10 cellular contexts compared by ENCODE assay signal in the genomic region with DNA sequence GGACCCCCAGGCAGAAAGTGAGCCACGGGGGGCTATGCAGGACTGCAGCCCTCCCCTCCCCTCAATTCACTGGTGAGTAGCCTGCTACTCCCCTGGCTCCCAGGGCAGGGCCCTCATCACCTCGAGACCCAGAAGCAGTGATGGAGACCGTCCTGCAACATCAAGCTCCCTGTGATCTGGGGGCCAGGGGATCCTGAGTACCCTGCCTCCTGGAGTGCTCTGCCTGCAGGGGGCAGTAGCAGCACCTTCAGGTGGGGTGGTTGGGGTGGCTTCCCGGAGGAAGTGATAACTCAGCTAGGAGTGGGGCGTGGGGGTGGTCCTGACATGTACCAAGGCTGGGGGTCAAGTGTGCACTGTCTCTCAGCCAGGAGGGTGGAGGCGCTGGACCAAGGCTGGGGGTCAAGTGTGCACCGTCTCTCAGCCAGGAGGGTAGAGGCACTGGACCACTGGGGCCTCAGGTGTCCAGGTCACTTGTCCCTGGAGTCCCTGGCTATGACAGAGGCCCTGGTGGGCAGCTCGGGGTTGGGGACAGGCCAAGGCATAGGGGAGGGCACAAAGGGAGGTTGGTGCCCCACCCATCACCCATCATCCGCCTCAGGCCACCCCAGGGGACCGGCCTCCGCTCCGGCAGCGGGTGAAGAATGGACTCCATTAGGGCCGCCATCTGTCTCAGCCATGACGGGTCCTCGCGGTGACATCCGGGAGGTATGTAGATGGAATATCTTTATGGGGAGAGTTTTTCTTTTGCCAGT. TPM values are rescaled to one million over a fixed set of nuclear protein-coding genes. Genes with fewer than 3 reads are reported as not detected.
DNase-seq lines count a peak whose midpoint lies in the region; ATAC-seq, FAIRE-seq and TF ChIP-seq lines count a peak whose summit lies in the region.
"Had no signal": no experiment of that assay in that cellular context is flagged by ENCODE, and none has a peak within 500 bp of the region (broad histone marks: within the 10 kb centered on the region; RNA-seq: fewer than 3 reads in every experiment).

No MANE protein-coding gene starts in this region.

- H3K36me3 ChIP-seq in KMS-11 (ENCODE audit: insufficient read depth) (no peaks in the 10 kb centered on the region), GM12878 (ENCODE audit: control insufficient read depth in 2 of 2, insufficient read depth in 2 of 2, low read length in 1 of 2) (no peaks in the 10 kb centered on the region), psoas muscle (ENCODE audit: insufficient read depth in 1 of 2, low read depth in 1 of 2) (no peaks in the 10 kb centered on the region)

- H3K27me3 ChIP-seq in KMS-11 (ENCODE audit: insufficient read depth, low read depth) (peaks cover 60% of the 10 kb centered on the region), GM12878 (replicated peaks in 1 of 2; ENCODE audit: control insufficient read depth in 2 of 2, insufficient read depth in 2 of 2, low read length in 1 of 2) (no peaks in the 10 kb centered on the region; a peak in 1 of 4 replicates), psoas muscle (ENCODE audit: insufficient read depth in 3 of 3, low read length in 2 of 3) (no peaks in the 10 kb centered on the region)

- H3K79me2 ChIP-seq in KMS-11 (ENCODE audit: insufficient read depth, low read depth) (no peaks in the 10 kb centered on the region), GM12878 (ENCODE audit: control insufficient read depth, insufficient read depth, low read length) (no peaks in the 10 kb centered on the region)
- H3K79me2 ChIP-seq: parathyroid adenoma had no signal

- no peak overlapping the region for H3K4me3 Mint-ChIP-seq in activated CD4-positive, alpha-beta T cell treated with anti-CD3 and anti-CD28 coated beads for 36 hours
- no peak overlapping the region for H3K4me3 Mint-ChIP-seq in naive thymus-derived CD8-positive, alpha-beta T cell
- H3K4me3 Mint-ChIP-seq: dendritic cell treated with granulocyte-macrophage colony-stimulating factor and Interleukin-4, amounts not matched to agents 40 ng/mL and 50 ng/mL, for 4 days had no signal

- H2AFZ ChIP-seq in KMS-11 (ENCODE audit: low read depth) (no peak overlapping the region), GM12878 (ENCODE audit: control insufficient read depth, low read depth, low read length) (no peak overlapping the region)
- H2AFZ ChIP-seq: parathyroid adenoma had no signal

- FAIRE-seq in GM12878 (lab: Jason Lieb, UNC): no peak

- DNase-seq in activated CD4-positive, alpha-beta T cell treated with anti-CD3 and anti-CD28 coated beads for 36 hours: peak; percentile 61
- no peak for DNase-seq in activated CD4-positive, alpha-beta T cell treated with anti-CD3 and anti-CD28 coated beads for 4 hours
- DNase-seq in GM12878 (ENCODE audit: low read depth, low spot score) (no peak), psoas muscle (no peak), NOMO-1 (lab: John Stamatoyannopoulos, UW; ENCODE audit: unreplicated experiment in 2 of 2) (no peak)
- no peak for DNase-seq in naive thymus-derived CD8-positive, alpha-beta T cell
- DNase-seq in activated CD8-positive, alpha-beta memory T cell treated with anti-CD3 and anti-CD28 coated beads for 24 hours: no peak

- RAD21 ChIA-PET in GM12878 (lab: Charles Lee; ENCODE audit: unreplicated experiment): no interaction called here

- no peaks in the 10 kb centered on the region for H4K20me1 ChIP-seq in KMS-11 (ENCODE audit: insufficient read depth)
- no peaks in the 10 kb centered on the region for H4K20me1 ChIP-seq in GM12878 (ENCODE audit: control insufficient read depth, insufficient read depth)

- TF ChIP-seq CTCF in KMS-11 (conservative IDR thresholded peaks at IDR 0.05; ENCODE audit: low read depth, low read length) (peak; percentile 59), GM12878 (IDR thresholded peaks at IDR 0.05 in 2 of 3, conservative IDR thresholded peaks at IDR 0.05 in 1 of 3; ENCODE audit: control insufficient read depth in 2 of 3, extremely low read depth in 1 of 3, insufficient read depth in 1 of 3, low read depth in 3 of 3, low read length in 3 of 3) (peak; percentile 17 to 52 (median 44); a peak in 5 of 6 replicates), psoas muscle (IDR thresholded peaks at IDR 0.05) (peak; percentile 4)

- SMC1A ChIA-PET in GM12878 (lab: Charles Lee; ENCODE audit: uncharacterized antibody, unreplicated experiment): no interaction called here

- no TSS peak for BruUV-seq in GM12878 (replicated peaks; lab: Mats Ljungman, UMichigan)

- H3K9ac ChIP-seq in KMS-11 (no peak overlapping the region), GM12878 (ENCODE audit: control insufficient read depth, insufficient read depth, low read length) (no peak overlapping the region)
- H3K9ac ChIP-seq: parathyroid adenoma had no signal

- no peak for TF ChIP-seq POLR2A in GM12878 (IDR thresholded peaks at IDR 0.05; ENCODE audit: low read depth, low read length)

- in situ Hi-C loops in GM12878 (cut with MboI): no loop called here

- no peaks in the 10 kb centered on the region for H3K36me3 Mint-ChIP-seq in activated CD4-positive, alpha-beta T cell treated with anti-CD3 and anti-CD28 coated beads for 36 hours (ENCODE audit: low read depth)
- H3K36me3 Mint-ChIP-seq in naive thymus-derived CD8-positive, alpha-beta T cell: no peaks in the 10 kb centered on the region

- TF ChIP-seq RAD21 in GM12878 (IDR thresholded peaks at IDR 0.05; ENCODE audit: insufficient read depth, low read depth, low read length): no peak

- H3K9me3 ChIP-seq in GM12878 (replicated peaks; ENCODE audit: control insufficient read depth, insufficient read depth, low read length) (no peaks in the 10 kb centered on the region), psoas muscle (no peaks in the 10 kb centered on the region)

- WGBS in GM12878 (ENCODE audit: insufficient coverage, insufficient replicate concordance, low lambda C conversion rate, missing lambda C conversion rate): 53% methylated on average over 18 of the region's 18 CpGs
- WGBS in psoas muscle, 3 donors: 90 to 93% (median 93%) methylated on average over 18 of the region's 18 CpGs

- H3K4me1 Mint-ChIP-seq in activated CD4-positive, alpha-beta T cell treated with anti-CD3 and anti-CD28 coated beads for 36 hours: peaks cover 9% of the 10 kb centered on the region
- peaks cover 8 to 15% (median 9%) of the 10 kb centered on the region in 4 donors for H3K4me1 Mint-ChIP-seq in naive thymus-derived CD8-positive, alpha-beta T cell

- no peak for TF ChIP-seq EP300 in GM12878 (IDR thresholded peaks at IDR 0.05; ENCODE audit: borderline replicate concordance in 1 of 2, control insufficient read depth in 1 of 2, low read depth in 2 of 2, low read length in 2 of 2)

- H3K27ac ChIP-seq in KMS-11 (no peak overlapping the region), GM12878 (ENCODE audit: control insufficient read depth, insufficient read depth) (no peak overlapping the region), psoas muscle (no peak overlapping the region)
- H3K27ac ChIP-seq: parathyroid adenoma had no signal

- H3K4me2 ChIP-seq in KMS-11 (no peak overlapping the region), GM12878 (ENCODE audit: control insufficient read depth, insufficient read depth) (no peak overlapping the region)

- peak; percentile 44 for ATAC-seq in activated CD4-positive, alpha-beta T cell treated with anti-CD3 and anti-CD28 coated beads for 36 hours
- ATAC-seq in GM12878 (peak; percentile 56), psoas muscle (no peak)
- no peak for ATAC-seq in naive thymus-derived CD8-positive, alpha-beta T cell

- intact Hi-C loops in activated CD4-positive, alpha-beta T cell treated with anti-CD3 and anti-CD28 coated beads for 36 hours (cut with DNase I, micrococcal nuclease): no loop called here
- intact Hi-C loops in GM12878 (cut with micrococcal nuclease; ENCODE audit: unreplicated experiment): no loop called here
- intact Hi-C loops in psoas muscle (cut with DNase I): no loop called here

- CTCF ChIA-PET in activated CD4-positive, alpha-beta T cell treated with anti-CD3 and anti-CD28 coated beads for 36 hours (lab: Charles Lee): interaction anchor here (0.7 kb wide), 1 partner anchor 175 kb away, joined by 3 read pairs; no protein-coding TSS in a partner anchor
- CTCF ChIA-PET in GM12878 (lab: Yijun Ruan, JAX): interaction anchor here (0.8 to 1.4 kb wide), 3 partner anchors 15 to 72 kb away, joined by 3 to 7 read pairs (median 3); no protein-coding TSS in a partner anchor

- H3K9me3 Mint-ChIP-seq in activated CD4-positive, alpha-beta T cell treated with anti-CD3 and anti-CD28 coated beads for 36 hours (ENCODE audit: low read depth): no peaks in the 10 kb centered on the region
- H3K9me3 Mint-ChIP-seq in naive thymus-derived CD8-positive, alpha-beta T cell: no peaks in the 10 kb centered on the region
- H3K9me3 Mint-ChIP-seq: dendritic cell treated with granulocyte-macrophage colony-stimulating factor and Interleukin-4, amounts not matched to agents 40 ng/mL and 50 ng/mL, for 4 days had no signal

- H3K27me3 Mint-ChIP-seq in activated CD4-positive, alpha-beta T cell treated with anti-CD3 and anti-CD28 coated beads for 36 hours: no peaks in the 10 kb centered on the region
- no peaks in the 10 kb centered on the region for H3K27me3 Mint-ChIP-seq in naive thymus-derived CD8-positive, alpha-beta T cell
- H3K27me3 Mint-ChIP-seq: dendritic cell treated with granulocyte-macrophage colony-stimulating factor and Interleukin-4, amounts not matched to agents 40 ng/mL and 50 ng/mL, for 4 days had no signal

- H3K4me3 ChIP-seq in KMS-11 (IDR thresholded peaks at IDR 0.05; ENCODE audit: insufficient read depth, low read depth, low read length) (no peak overlapping the region), GM12878 (no peak overlapping the region), psoas muscle (no peak overlapping the region)

- H3K27ac Mint-ChIP-seq in activated CD4-positive, alpha-beta T cell treated with anti-CD3 and anti-CD28 coated beads for 36 hours: no peak overlapping the region
- H3K27ac Mint-ChIP-seq in naive thymus-derived CD8-positive, alpha-beta T cell: peak overlapping the region in 1 of 10 donors; percentile 12
- H3K27ac Mint-ChIP-seq: dendritic cell treated with granulocyte-macrophage colony-stimulating factor and Interleukin-4, amounts not matched to agents 40 ng/mL and 50 ng/mL, for 4 days had no signal

- H3K4me1 ChIP-seq in KMS-11 (ENCODE audit: low read depth, poor library complexity, severe bottlenecking) (no peaks in the 10 kb centered on the region), GM12878 (ENCODE audit: control insufficient read depth, insufficient read depth, low read length) (no peaks in the 10 kb centered on the region), psoas muscle (no peaks in the 10 kb centered on the region)
- H3K4me1 ChIP-seq: parathyroid adenoma had no signal

- POLR2A ChIA-PET in activated CD4-positive, alpha-beta T cell treated with anti-CD3 and anti-CD28 coated beads for 36 hours (lab: Charles Lee): no interaction called here
- POLR2A ChIA-PET in GM12878 (lab: Charles Lee): interaction anchor here (0.5 kb wide), 1 partner anchor 670 kb away, joined by 3 read pairs; no protein-coding TSS in a partner anchor
- POLR2A ChIA-PET in naive thymus-derived CD8-positive, alpha-beta T cell (lab: Charles Lee): interaction anchor here (1.8 kb wide), 1 partner anchor 12 kb away, joined by 6 read pairs; no protein-coding TSS in a partner anchor

RNA-seq across cellular contexts. Expression of gene RTN4R, which starts 9.4 kb away (rescaled TPM):
- total RNA-seq in activated CD4-positive, alpha-beta T cell treated with anti-CD3 and anti-CD28 coated beads for 36 hours: 1 to 10 TPM; 2.2 to 2.3 TPM
- 0.27 and 0.56 TPM in 2 replicates for total RNA-seq in GM12878 (2013; cell fraction: nucleolus; rRNA removed)
- total RNA-seq in GM12878 (2014; rRNA removed) (0.54 and 0.73 TPM in 2 replicates), GM12878 (2014; rRNA removed; fragmentation: Illumina TruSeq; extraction: Trizol) (0.09 and 0.13 TPM in 2 replicates), GM12878 (2021) (0.77 and 0.87 TPM in 2 replicates), psoas muscle (1 to 10 TPM in 1 of 4 donors, under 1 TPM in 3; 0.22 to 2.4 (median 0.64) TPM)
- polyA plus RNA-seq in GM12878 (2011; ENCODE audit: low read depth): not detected
- polyA plus RNA-seq in GM12878 (2011; rRNA removed) (0.23 TPM in 1 of 2 replicates, not detected in the other), GM12878 (2014; fragmentation: Illumina TruSeq; extraction: Trizol) (0.03 TPM in 1 of 2 replicates, not detected in the other), GM12878 (2014; fragmentation: Nextera tagmentation; extraction: Ambion mirVana) (not detected), GM12878 (2014; rRNA removed) (0.46 and 0.99 TPM in 2 replicates), GM12878 (2016; fragmentation: Nextera tagmentation; extraction: Ambion mirVana) (1 to 10 TPM in 1 of 2 experiments, under 1 TPM in 1; 0.76 to 1.0 TPM), psoas muscle (under 1 TPM; 0.12 to 0.36 (median 0.30) TPM)
- polyA plus RNA-seq in GM12878 (2011; cell fraction: cytosol; rRNA removed): 0.52 and 0.65 TPM in 2 replicates
- polyA plus RNA-seq in GM12878 (2011; cell fraction: nucleus; rRNA removed): 0.54 and 1.2 TPM in 2 replicates
- polyA plus RNA-seq in GM12878 (2012): 0.31 and 0.83 TPM in 2 replicates
- polyA minus RNA-seq in GM12878 (2011; rRNA and poly(A)+ RNA removed): 0.29 and 0.82 TPM in 2 replicates
- 1.7 TPM in 1 of 2 replicates, not detected in the other for polyA minus RNA-seq in GM12878 (2011; cell fraction: cytosol; rRNA and poly(A)+ RNA removed)
- polyA minus RNA-seq in GM12878 (2011; cell fraction: nucleus; rRNA and poly(A)+ RNA removed): 0.48 and 0.60 TPM in 2 replicates
- total RNA-seq in naive thymus-derived CD8-positive, alpha-beta T cell: 1 to 10 TPM; 5.0 to 5.1 TPM
- 1 to 10 TPM; 4.3 to 5.6 (median 4.7) TPM for polyA plus RNA-seq in naive thymus-derived CD8-positive, alpha-beta T cell

Comparison
In these comparisons a context has a peak if more than half of its experiments do, and no peak if none do; other contexts are left out.
1. ATAC-seq: peak in activated CD4-positive, alpha-beta T cell treated with anti-CD3 and anti-CD28 coated beads for 36 hours (single experiment) and GM12878 (single experiment); none in psoas muscle (0 of 4) and naive thymus-derived CD8-positive, alpha-beta T cell (0 of 2).
2. CTCF ChIP-seq: peak in every context shown above with its lines; median percentile 59 in KMS-11; 44 in GM12878; 4 in psoas muscle.